ENCODE assay signal across 21 cellular contexts in the genomic region with DNA sequence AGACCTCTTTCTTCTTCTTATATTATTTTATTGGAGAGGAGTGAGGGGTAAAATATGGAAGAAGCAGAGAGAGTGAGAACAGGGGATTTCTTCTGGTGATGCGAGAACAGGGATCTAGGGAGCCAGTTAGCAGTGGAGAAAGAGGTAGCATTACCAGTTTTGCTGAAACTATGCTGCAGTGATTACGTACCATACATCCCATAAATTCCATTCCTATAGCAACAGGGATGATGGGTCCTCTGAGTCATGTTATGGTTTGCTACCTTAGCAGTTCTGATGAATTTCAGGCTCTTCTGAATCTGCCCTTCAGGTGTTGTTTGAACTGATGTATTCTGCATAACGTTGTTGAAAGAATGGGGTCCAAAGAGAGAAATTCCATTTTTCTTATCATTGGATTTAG.
A peak's percentile ranks its signal among the peaks of the same experiment; 100 is the strongest.
DNase-seq lines count a peak whose midpoint lies in the region; ATAC-seq and TF ChIP-seq lines count a peak whose summit lies in the region.
"Had no signal": no experiment of that assay in that cellular context is flagged by ENCODE, and none has a peak within 500 bp of the region (broad histone marks: within the 10 kb centered on the region; RNA-seq: fewer than 3 reads in every experiment).

No MANE protein-coding gene starts in this region.

- no peaks in the 10 kb centered on the region for H3K36me3 Mint-ChIP-seq in MCF 10A (ENCODE audit: insufficient read depth, unreplicated experiment)
- H3K36me3 Mint-ChIP-seq in naive thymus-derived CD8-positive, alpha-beta T cell: no peaks in the 10 kb centered on the region
- H3K36me3 Mint-ChIP-seq: CD14-positive monocyte had no signal

- H3K79me2 ChIP-seq in mammary epithelial cell (ENCODE audit: insufficient read depth, low read length): no peaks in the 10 kb centered on the region

- no peaks in the 10 kb centered on the region for H3K9me3 Mint-ChIP-seq in MCF 10A (ENCODE audit: unreplicated experiment)
- peaks cover 0 to 15% (median 2%) of the 10 kb centered on the region in 9 donors for H3K9me3 Mint-ChIP-seq in naive thymus-derived CD8-positive, alpha-beta T cell

- POLR2A ChIA-PET in MCF 10A (lab: Yijun Ruan, JAX): no interaction called here
- POLR2A ChIA-PET in naive thymus-derived CD8-positive, alpha-beta T cell (lab: Charles Lee): no interaction called here

- no peaks in the 10 kb centered on the region for H3K36me3 ChIP-seq in mammary epithelial cell (ENCODE audit: insufficient read depth, low read length)

- H3K27me3 ChIP-seq in mammary epithelial cell (ENCODE audit: insufficient read depth, low read length): no peaks in the 10 kb centered on the region
- H3K27me3 ChIP-seq in foreskin keratinocyte: no peaks in the 10 kb centered on the region

- H3K4me1 ChIP-seq in mammary epithelial cell (ENCODE audit: insufficient read depth, low read length) (no peaks in the 10 kb centered on the region), foreskin keratinocyte (no peaks in the 10 kb centered on the region)
- H3K4me1 ChIP-seq: A549 had no signal

- H3K9me3 ChIP-seq in mammary epithelial cell (replicated peaks; ENCODE audit: insufficient read depth, low read length): peaks cover 6% of the 10 kb centered on the region
- H3K9me3 ChIP-seq: A549 had no signal

- H3K27ac ChIP-seq in mammary epithelial cell (ENCODE audit: insufficient read depth, low read depth, low read length) (no peak overlapping the region), foreskin keratinocyte (no peak overlapping the region)
- H3K27ac ChIP-seq: A549 had no signal

- no peak overlapping the region for H3K4me3 Mint-ChIP-seq in MCF 10A (ENCODE audit: unreplicated experiment)
- H3K4me3 Mint-ChIP-seq in naive thymus-derived CD8-positive, alpha-beta T cell: no peak overlapping the region
- H3K4me3 Mint-ChIP-seq: B cell, CD14-positive monocyte had no signal

- DNase-seq in MCF 10A (ENCODE audit: unreplicated experiment) (peak; percentile 49), mammary epithelial cell (no peak), RKO (ENCODE audit: low spot score) (peak; percentile 50), foreskin keratinocyte (peak; percentile 3 to 38), Kasumi-1 (lab: John Stamatoyannopoulos, UW) (no peak), ecto neural progenitor cell (ENCODE audit: low spot score) (no peak)
- no peak for DNase-seq in naive thymus-derived CD8-positive, alpha-beta T cell
- DNase-seq: DMS79, NCI-H1092 treated with DMSO at 0.1 percent for 48 hours, NCI-H1436 treated with DMSO at 0.1 percent for 48 hours, NCI-H2029, NCI-H446 treated with DMSO at 0.1 percent for 48 hours, NCI-H526 treated with DMSO at 0.1 percent for 48 hours had no signal

- H2AFZ ChIP-seq in mammary epithelial cell (ENCODE audit: low read depth, low read length): no peak overlapping the region

- 28% methylated on average over 3 of the region's 3 CpGs for WGBS in mammary epithelial cell (ENCODE audit: low coverage, missing lambda C conversion rate)

- peaks cover 47% of the 10 kb centered on the region for H3K27me3 Mint-ChIP-seq in MCF 10A (ENCODE audit: insufficient read depth, unreplicated experiment)
- peaks cover 0 to 1% (median 0%) of the 10 kb centered on the region in 5 donors for H3K27me3 Mint-ChIP-seq in naive thymus-derived CD8-positive, alpha-beta T cell
- H3K27me3 Mint-ChIP-seq: B cell had no signal

- H3K4me3 ChIP-seq in mammary epithelial cell (replicated peaks in 1 of 3; ENCODE audit: insufficient read depth in 1 of 3, low read depth in 2 of 3, low read length in 3 of 3): no peak overlapping the region
- H3K4me3 ChIP-seq: A549, K562 had no signal

- BruUV-seq in MCF 10A (replicated peaks; lab: Mats Ljungman, UMichigan) (no TSS peak), mammary epithelial cell (replicated peaks; lab: Mats Ljungman, UMichigan) (no TSS peak)

- H3K27ac Mint-ChIP-seq in MCF 10A (ENCODE audit: low read depth, unreplicated experiment): no peak overlapping the region
- H3K27ac Mint-ChIP-seq in naive thymus-derived CD8-positive, alpha-beta T cell: no peak overlapping the region
- H3K27ac Mint-ChIP-seq: B cell, CD14-positive monocyte had no signal

- TF ChIP-seq CTCF in MCF 10A (IDR thresholded peaks at IDR 0.05; ENCODE audit: unreplicated experiment) (no peak), mammary epithelial cell (conservative IDR thresholded peaks at IDR 0.05 in 1 of 2, IDR thresholded peaks at IDR 0.05 in 1 of 2; ENCODE audit: extremely low read depth in 1 of 2, insufficient read depth in 1 of 2, low read depth in 1 of 2, low read length in 2 of 2) (no peak), foreskin keratinocyte (conservative IDR thresholded peaks at IDR 0.05) (no peak)

- intact Hi-C loops in MCF 10A (cut with micrococcal nuclease): no loop called here
- intact Hi-C loops in mammary epithelial cell (cut with micrococcal nuclease): no loop called here

- CTCF ChIA-PET in MCF 10A (lab: Yijun Ruan, JAX) (no interaction called here), mammary epithelial cell (lab: Charles Lee; ENCODE audit: low non-redundant PET) (no interaction called here)

- no peak overlapping the region for H3K9ac ChIP-seq in mammary epithelial cell (ENCODE audit: insufficient read depth, low read length)

- in situ Hi-C loops in mammary epithelial cell (cut with MboI; ENCODE audit: low sequenced_read_pairs in 2 of 2): no loop called here

- no peaks in the 10 kb centered on the region for H4K20me1 ChIP-seq in mammary epithelial cell (ENCODE audit: insufficient read depth, low read length)

- ATAC-seq in foreskin keratinocyte (peak; percentile 71), HG03342 (IDR thresholded peaks at IDR 0.05; ENCODE audit: unreplicated experiment) (no peak)
- no peak for ATAC-seq in naive thymus-derived CD8-positive, alpha-beta T cell
- ATAC-seq: A549, HepG2, K562, Panc1, Right ventricle myocardium inferior had no signal

- dilution Hi-C loops in mammary epithelial cell (cut with HindIII; ENCODE audit: low sequenced_read_pairs): no loop called here

- H3K4me1 Mint-ChIP-seq in MCF 10A (ENCODE audit: insufficient read depth, unreplicated experiment): no peaks in the 10 kb centered on the region
- no peaks in the 10 kb centered on the region for H3K4me1 Mint-ChIP-seq in naive thymus-derived CD8-positive, alpha-beta T cell
- H3K4me1 Mint-ChIP-seq: B cell, CD14-positive monocyte had no signal

- no peak overlapping the region for H3K4me2 ChIP-seq in mammary epithelial cell (ENCODE audit: insufficient read depth, low read depth, low read length)
- H3K4me2 ChIP-seq: A549 had no signal

Comparison
In these comparisons a context has a peak if more than half of its experiments do, and no peak if none do; other contexts are left out.
1. DNase-seq: peak in MCF 10A (single experiment), RKO (single experiment) and foreskin keratinocyte (2 of 2); none in mammary epithelial cell (single experiment), Kasumi-1 (0 of 2), naive thymus-derived CD8-positive, alpha-beta T cell (0 of 10) and ecto neural progenitor cell (single experiment).